15 cellular contexts compared by ENCODE assay signal in genomic region chr6:148431413-148431812, GRCh38.
DNase-seq lines count a peak whose midpoint lies in the region; ATAC-seq and TF ChIP-seq lines count a peak whose summit lies in the region.
"Had no signal": no experiment of that assay in that cellular context is flagged by ENCODE, and none has a peak within 500 bp of the region (broad histone marks: within the 10 kb centered on the region; RNA-seq: fewer than 3 reads in every experiment).

No MANE protein-coding gene starts in this region.

- no peaks in the 10 kb centered on the region for H3K36me3 ChIP-seq in Caco-2 (ENCODE audit: control insufficient read depth, insufficient read depth, low read length)
- H3K36me3 ChIP-seq in neural progenitor cell = no peaks in the 10 kb centered on the region
- no peaks in the 10 kb centered on the region for H3K36me3 ChIP-seq in PC-3 (ENCODE audit: low read depth, low read length)
- H3K36me3 ChIP-seq: BE2C had no signal

- H2AFZ ChIP-seq in neural progenitor cell (replicated peaks) (no peak overlapping the region), PC-3 (ENCODE audit: low read length) (no peak overlapping the region)
- H2AFZ ChIP-seq: GM23338, PC-9 had no signal

- H3F3A ChIP-seq in neural progenitor cell (ENCODE audit: low read depth) = no peaks in the 10 kb centered on the region
- no peaks in the 10 kb centered on the region for H3F3A ChIP-seq in PC-3 (ENCODE audit: low read length, unreplicated experiment)

- TF ChIP-seq CTCF in Caco-2 (IDR thresholded peaks at IDR 0.05; ENCODE audit: insufficient read depth in 1 of 2, low read depth in 1 of 2, low read length in 1 of 2, severe bottlenecking in 1 of 2, unreplicated experiment in 1 of 2) (no peak), neural progenitor cell (IDR thresholded peaks at IDR 0.05) (no peak), GM10248 (IDR thresholded peaks at IDR 0.05; ENCODE audit: control extremely low read depth, extremely low read depth, low read depth, missing control alignments) (no peak), PC-3 (conservative IDR thresholded peaks at IDR 0.05; ENCODE audit: low read depth, low read length) (no peak)

- no peak overlapping the region for H3K27ac Mint-ChIP-seq in Caco-2 (ENCODE audit: unreplicated experiment)
- no peak overlapping the region for H3K27ac Mint-ChIP-seq in neural progenitor cell
- H3K27ac Mint-ChIP-seq: CD4-positive, alpha-beta memory T cell; GM23338 had no signal

- H3K4me3 Mint-ChIP-seq in Caco-2 (ENCODE audit: unreplicated experiment) (no peak overlapping the region), neural progenitor cell (peak overlapping the region; percentile 57)
- H3K4me3 Mint-ChIP-seq: CD4-positive, alpha-beta memory T cell; GM23338 had no signal

- BruUV-seq in Caco-2 (replicated peaks; lab: Mats Ljungman, UMichigan) (no TSS peak), PC-3 (replicated peaks; lab: Mats Ljungman, UMichigan) (no TSS peak)

- H3K36me3 Mint-ChIP-seq in Caco-2 (ENCODE audit: insufficient read depth, unreplicated experiment) = peaks cover 14% of the 10 kb centered on the region
- H3K36me3 Mint-ChIP-seq in neural progenitor cell = peaks cover 8% of the 10 kb centered on the region
- H3K36me3 Mint-ChIP-seq: CD4-positive, alpha-beta memory T cell had no signal

- H3K27ac ChIP-seq in neural progenitor cell (no peak overlapping the region), PC-3 (ENCODE audit: low read length) (no peak overlapping the region)
- H3K27ac ChIP-seq: PC-9 had no signal

- H3K9me2 ChIP-seq in PC-3 (replicated peaks; ENCODE audit: low read length) = no peaks in the 10 kb centered on the region
- H3K9me2 ChIP-seq: SK-N-SH had no signal

- H4K20me1 ChIP-seq in neural progenitor cell (ENCODE audit: low read depth) (no peaks in the 10 kb centered on the region), PC-3 (ENCODE audit: low read length) (no peaks in the 10 kb centered on the region)

- POLR2A ChIA-PET in Caco-2 (lab: Charles Lee) (interaction anchor here (0.5 kb wide), 1 partner anchor 89 kb away, joined by 17 read pairs; the partner anchor contains the start of gene SASH1), GM10248 (lab: Yijun Ruan, JAX) (no interaction called here), PC-3 (lab: Charles Lee; ENCODE audit: unreplicated experiment) (no interaction called here)

- H3K4me1 Mint-ChIP-seq in Caco-2 (ENCODE audit: low read depth, unreplicated experiment) (peaks cover 11% of the 10 kb centered on the region), neural progenitor cell (peaks cover 16% of the 10 kb centered on the region)

- H3K27me3 Mint-ChIP-seq in Caco-2 (ENCODE audit: insufficient read depth, unreplicated experiment) (no peaks in the 10 kb centered on the region), neural progenitor cell (ENCODE audit: insufficient read depth, low read depth) (no peaks in the 10 kb centered on the region)

- H3K9me3 ChIP-seq in Caco-2 (no peaks in the 10 kb centered on the region), neural progenitor cell (ENCODE audit: low read depth) (no peaks in the 10 kb centered on the region), PC-3 (ENCODE audit: low read length) (no peaks in the 10 kb centered on the region)
- H3K9me3 ChIP-seq: BE2C, SK-N-SH had no signal

- CTCF ChIA-PET in Caco-2 (lab: Charles Lee) (no interaction called here), GM10248 (lab: Yijun Ruan, JAX) (no interaction called here), PC-3 (lab: Charles Lee) (no interaction called here)

- peaks cover 24% of the 10 kb centered on the region for H3K4me1 ChIP-seq in Caco-2
- no peaks in the 10 kb centered on the region for H3K4me1 ChIP-seq in neural progenitor cell
- H3K4me1 ChIP-seq in PC-3 (ENCODE audit: insufficient read depth, low read length) = no peaks in the 10 kb centered on the region
- H3K4me1 ChIP-seq: BE2C had no signal

- ATAC-seq in PC-3 = no peak
- ATAC-seq: GM23338 had no signal

- H3K9me3 Mint-ChIP-seq in Caco-2 (ENCODE audit: unreplicated experiment) (no peaks in the 10 kb centered on the region), neural progenitor cell (no peaks in the 10 kb centered on the region)
- H3K9me3 Mint-ChIP-seq: GM23338 had no signal

- DNase-seq in Caco-2 (peak; percentile 30 to 48), HK-2 (ENCODE audit: unreplicated experiment) (peak; percentile 13), glomerular visceral epithelial cell (ENCODE audit: extremely low spot score) (peak; percentile 75), neural progenitor cell (ENCODE audit: low spot score) (no peak), GM10248 (ENCODE audit: extremely low spot score) (no peak), nucleus accumbens (lab: John Stamatoyannopoulos, UW) (no peak), midbrain (lab: John Stamatoyannopoulos, UW) (no peak), PC-3 (no peak)
- DNase-seq: BE2C; CD4-positive, alpha-beta memory T cell; KBM-7; NCI-H1694 treated with DMSO at 0.1 percent for 48 hours; PC-9; SK-N-SH had no signal

- intact Hi-C loops in Caco-2 (cut with micrococcal nuclease; ENCODE audit: unreplicated experiment) (no loop called here), PC-3 (cut with micrococcal nuclease) (no loop called here)

- no peak overlapping the region for H3K4me3 ChIP-seq in Caco-2 (ENCODE audit: low read depth, low read length)
- H3K4me3 ChIP-seq in neural progenitor cell = no peak overlapping the region
- no peak overlapping the region for H3K4me3 ChIP-seq in PC-3 (ENCODE audit: low read length)
- H3K4me3 ChIP-seq: GM23338, PC-9 had no signal

- H3K4me2 ChIP-seq in neural progenitor cell (no peak overlapping the region), PC-3 (ENCODE audit: low read length) (no peak overlapping the region)
- H3K4me2 ChIP-seq: GM23338, PC-9, SK-N-SH had no signal

- H3K9ac ChIP-seq in neural progenitor cell (no peak overlapping the region), PC-3 (ENCODE audit: low read length) (no peak overlapping the region)
- H3K9ac ChIP-seq: SK-N-SH had no signal

- no peaks in the 10 kb centered on the region for H3K79me2 ChIP-seq in neural progenitor cell (ENCODE audit: low read depth)
- no peaks in the 10 kb centered on the region for H3K79me2 ChIP-seq in PC-3 (ENCODE audit: low read length)

- H3K27me3 ChIP-seq in Caco-2 (replicated peaks; ENCODE audit: control insufficient read depth, insufficient read depth, low read length) = no peaks in the 10 kb centered on the region
- H3K27me3 ChIP-seq in neural progenitor cell = no peaks in the 10 kb centered on the region
- H3K27me3 ChIP-seq in PC-3 (ENCODE audit: low read length) = no peaks in the 10 kb centered on the region
- H3K27me3 ChIP-seq: BE2C had no signal

Comparison
In these comparisons a context has a peak if more than half of its experiments do, and no peak if none do; other contexts are left out.
1. DNase-seq: peak in Caco-2 (2 of 2), HK-2 (single experiment) and glomerular visceral epithelial cell (single experiment); none in neural progenitor cell (single experiment), GM10248 (single experiment), nucleus accumbens (0 of 56), midbrain (single experiment) and PC-3 (single experiment).